ENCODE assay signal across 8 cellular contexts in genomic region chr9:121267689-121268597, GRCh38. TPM values are rescaled to one million over a fixed set of nuclear protein-coding genes. Genes with fewer than 3 reads are reported as not detected.
A peak's percentile ranks its signal among the peaks of the same experiment; 100 is the strongest.
DNase-seq lines count a peak whose midpoint lies in the region; ATAC-seq, FAIRE-seq and TF ChIP-seq lines count a peak whose summit lies in the region.

GSN (plus strand) TSS chr9:121268162; CDS start chr9:121301972, 33,810 bp downstream.

- TF ChIP-seq POLR2A in GM12891 (IDR thresholded peaks at IDR 0.05; ENCODE audit: low read depth, low read length) (no peak), right lobe of liver (IDR thresholded peaks at IDR 0.05) (peak; percentile 62)

- WGBS in right lobe of liver (ENCODE audit: insufficient coverage, low coverage, low lambda C conversion rate, missing lambda C conversion rate): 13% methylated on average over 7 of the region's 64 CpGs

- H3K27ac ChIP-seq in duodenal mucosa (ENCODE audit: low read depth, low read length) (peak within 1 kb of the TSS; percentile 71), right lobe of liver (peak within 1 kb of the TSS in 2 of 3 donors; percentile 41 to 68)

- H3K4me1 ChIP-seq in duodenal mucosa (ENCODE audit: control insufficient read depth in 1 of 2, insufficient read depth in 2 of 2, low read length in 2 of 2): peaks cover 40 to 52% of the 10 kb centered on the region in 2 donors
- peaks cover 0 to 6% (median 2%) of the 10 kb centered on the region in 4 donors for H3K4me1 ChIP-seq in right lobe of liver

- peak in 1 of 4 donors; percentile 8 for TF ChIP-seq CTCF in right lobe of liver (IDR thresholded peaks at IDR 0.05)

- peak; percentile 75 for DNase-seq in GM12891 (ENCODE audit: insufficient read length, low spot score)
- peak; percentile 11 for DNase-seq in NCI-H2171 (lab: John Stamatoyannopoulos, UW)
- peak; percentile 25 to 27 for DNase-seq in activated CD4-positive, alpha-beta T cell treated with anti-CD3 and anti-CD28 coated beads, Interleukin-2, amount 50 U/mL, for 4 hours
- DNase-seq in right lobe of liver: peak; percentile 85 to 89 (median 87)
- peak; percentile 19 to 51 for DNase-seq in stimulated activated CD4-positive, alpha-beta T cell treated with anti-CD3 and anti-CD28 coated beads, Interleukin-4, amount 100 ng/mL, for 4 hours
- no peak for DNase-seq in HPDE6-E6E7 (ENCODE audit: extremely low spot score)

- ATAC-seq in HG02642 (IDR thresholded peaks at IDR 0.05; ENCODE audit: poor library complexity, unreplicated experiment): peak; percentile 76
- ATAC-seq in right lobe of liver: peak; percentile 94 to 96 (median 95)

- H3K4me3 ChIP-seq in duodenal mucosa (ENCODE audit: low read depth in 1 of 2, low read length in 2 of 2) (peak within 1 kb of the TSS; percentile 88 to 95), right lobe of liver (peak within 1 kb of the TSS; percentile 71 to 73 (median 73))

- peak within 1 kb of the TSS; percentile 80 to 82 for H3K9ac ChIP-seq in duodenal mucosa (ENCODE audit: low read depth in 1 of 2, low read length in 2 of 2)

- H3K36me3 ChIP-seq in duodenal mucosa (ENCODE audit: control insufficient read depth in 1 of 2, insufficient read depth in 2 of 2, low read length in 2 of 2) (no peaks in the 10 kb centered on the region), right lobe of liver (no peaks in the 10 kb centered on the region)

- peak; percentile 77 for FAIRE-seq in GM12891 (lab: Jason Lieb, UNC)

- H3K27me3 ChIP-seq in duodenal mucosa (ENCODE audit: control insufficient read depth in 1 of 2, insufficient read depth in 2 of 2, low read length in 2 of 2) (no peaks in the 10 kb centered on the region), right lobe of liver (no peaks in the 10 kb centered on the region)

- H3K9me3 ChIP-seq in duodenal mucosa (ENCODE audit: control insufficient read depth in 1 of 2, low read length in 2 of 2): no peaks in the 10 kb centered on the region
- no peaks in the 10 kb centered on the region for H3K9me3 ChIP-seq in right lobe of liver

- intact Hi-C loops in right lobe of liver (cut with DNase I): no loop called here

TF ChIP-seq in GM12891, 5 proteins besides CTCF, POLR2A, EP300 and RAD21:
- TF ChIP-seq PAX5 (IDR thresholded peaks at IDR 0.05; ENCODE audit: insufficient read depth, low read length, severe bottlenecking) (no peak), POU2F2 (IDR thresholded peaks at IDR 0.05; ENCODE audit: low read depth, low read length) (0 out of 2 replicates have a peak, but pooled peaks have one; percentile 13)

RNA-seq across cellular contexts. Expression of gene GSN, which starts in this region (rescaled TPM):
- polyA plus RNA-seq in GM12891 (2012; ENCODE audit: low read depth, missing spikeins): 16.4 TPM
- total RNA-seq in right lobe of liver: 10 to 100 TPM; 23.1 to 96.9 (median 38.8) TPM
